Comparison of ENCODE assay signal across 9 cellular contexts in the genomic region with DNA sequence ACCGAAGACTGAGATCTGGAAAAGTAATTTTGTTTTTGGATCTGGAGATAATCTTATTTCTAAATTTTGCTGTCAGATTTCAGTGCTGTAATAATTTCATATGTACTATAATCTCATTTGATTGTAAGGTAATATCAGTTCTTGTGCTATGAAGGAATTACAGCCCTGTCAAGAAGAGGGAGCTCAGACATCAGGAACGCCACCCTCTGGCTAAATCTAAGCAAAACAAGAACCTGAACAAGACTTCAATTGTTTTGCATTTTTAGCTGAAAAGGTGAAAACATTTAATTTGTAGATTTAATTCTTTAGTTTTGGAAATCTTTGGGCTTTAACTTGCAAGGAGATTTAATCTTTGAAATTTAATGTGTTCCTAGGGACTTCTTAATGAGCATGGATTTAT.
DNase-seq lines count a peak whose midpoint lies in the region; ATAC-seq and TF ChIP-seq lines count a peak whose summit lies in the region.
"Had no signal": no experiment of that assay in that cellular context is flagged by ENCODE, and none has a peak within 500 bp of the region (broad histone marks: within the 10 kb centered on the region; RNA-seq: fewer than 3 reads in every experiment).

No MANE protein-coding gene starts in this region.

- no peaks in the 10 kb centered on the region for H3K27me3 Mint-ChIP-seq in nephron (ENCODE audit: low read depth)
- H3K27me3 Mint-ChIP-seq: dendritic cell treated with granulocyte-macrophage colony-stimulating factor and Interleukin-4, amounts not matched to agents 40 ng/mL and 50 ng/mL, for 4 days had no signal

- H3K36me3 ChIP-seq in GM06990 (ENCODE audit: control insufficient read depth, insufficient read depth, low read length) (no peaks in the 10 kb centered on the region), MG63 (no peaks in the 10 kb centered on the region)

- ATAC-seq in GM18517 (IDR thresholded peaks at IDR 0.05; ENCODE audit: unreplicated experiment) (no peak), HG02885 (IDR thresholded peaks at IDR 0.05; ENCODE audit: poor library complexity, unreplicated experiment) (no peak)
- ATAC-seq in activated naive CD4-positive, alpha-beta T cell treated with anti-CD3 and anti-CD28 coated beads, Interleukin-2, amount 50 U/mL, for 72 hours = no peak

- TF ChIP-seq CTCF in GM06990 (IDR thresholded peaks at IDR 0.05; ENCODE audit: insufficient read depth, low read length, poor library complexity, severe bottlenecking) (peak; percentile 7), cardiac fibroblast (IDR thresholded peaks at IDR 0.05; ENCODE audit: low read depth, low read length) (peak; percentile 53), nephron (IDR thresholded peaks at IDR 0.05; ENCODE audit: unreplicated experiment in 3 of 3) (peak; percentile 34 to 45 (median 37))

- H3K4me3 ChIP-seq in GM06990 (replicated peaks; ENCODE audit: low read depth, low read length) (no peak overlapping the region), MG63 (no peak overlapping the region), cardiac fibroblast (replicated peaks in 1 of 2; ENCODE audit: low read depth in 2 of 2, low read length in 2 of 2) (no peak overlapping the region)

- H3K4me3 Mint-ChIP-seq in nephron = no peak overlapping the region
- H3K4me3 Mint-ChIP-seq: dendritic cell treated with granulocyte-macrophage colony-stimulating factor and Interleukin-4, amounts not matched to agents 40 ng/mL and 50 ng/mL, for 4 days had no signal

- no peaks in the 10 kb centered on the region for H3K9me3 ChIP-seq in MG63

- H3K27me3 ChIP-seq in GM06990 (replicated peaks; ENCODE audit: control insufficient read depth, insufficient read depth, low read length) (no peaks in the 10 kb centered on the region), MG63 (no peaks in the 10 kb centered on the region)

- no peaks in the 10 kb centered on the region for H3K36me3 Mint-ChIP-seq in nephron (ENCODE audit: low read depth)
- H3K36me3 Mint-ChIP-seq in activated naive CD4-positive, alpha-beta T cell treated with anti-CD3 and anti-CD28 coated beads, Interleukin-2, amount 50 U/mL, for 72 hours = no peaks in the 10 kb centered on the region

- H3K9me3 Mint-ChIP-seq in nephron = no peaks in the 10 kb centered on the region
- no peaks in the 10 kb centered on the region for H3K9me3 Mint-ChIP-seq in activated naive CD4-positive, alpha-beta T cell treated with anti-CD3 and anti-CD28 coated beads, Interleukin-2, amount 50 U/mL, for 72 hours
- H3K9me3 Mint-ChIP-seq: dendritic cell treated with granulocyte-macrophage colony-stimulating factor and Interleukin-4, amounts not matched to agents 40 ng/mL and 50 ng/mL, for 4 days had no signal

- H3K27ac Mint-ChIP-seq in nephron = no peak overlapping the region
- no peak overlapping the region for H3K27ac Mint-ChIP-seq in activated naive CD4-positive, alpha-beta T cell treated with anti-CD3 and anti-CD28 coated beads, Interleukin-2, amount 50 U/mL, for 72 hours
- H3K27ac Mint-ChIP-seq: dendritic cell treated with granulocyte-macrophage colony-stimulating factor and Interleukin-4, amounts not matched to agents 40 ng/mL and 50 ng/mL, for 4 days had no signal

- no peaks in the 10 kb centered on the region for H3K4me1 Mint-ChIP-seq in nephron

- DNase-seq in GM06990 (ENCODE audit: extremely low read depth, insufficient read length) (no peak), MG63 (peak; percentile 2), cardiac fibroblast (ENCODE audit: low read depth in 2 of 2) (peak; percentile 59 to 84), islet precursor cell (no peak)
- no peak for DNase-seq in activated naive CD4-positive, alpha-beta T cell treated with anti-CD3 and anti-CD28 coated beads, Interleukin-2, amount 50 U/mL, for 72 hours (ENCODE audit: low spot score in 2 of 2)

Comparison
In these comparisons a context has a peak if more than half of its experiments do, and no peak if none do; other contexts are left out.
1. DNase-seq: peak in MG63 (single experiment) and cardiac fibroblast (2 of 2); none in GM06990 (single experiment), activated naive CD4-positive, alpha-beta T cell treated with anti-CD3 and anti-CD28 coated beads, Interleukin-2, amount 50 U/mL, for 72 hours (0 of 2) and islet precursor cell (single experiment).
2. Peak in every context shown above with its lines, with median percentiles within 50 percentile points of each other: CTCF ChIP-seq.